1 cellular context compared by ENCODE assay signal in the genomic region with DNA sequence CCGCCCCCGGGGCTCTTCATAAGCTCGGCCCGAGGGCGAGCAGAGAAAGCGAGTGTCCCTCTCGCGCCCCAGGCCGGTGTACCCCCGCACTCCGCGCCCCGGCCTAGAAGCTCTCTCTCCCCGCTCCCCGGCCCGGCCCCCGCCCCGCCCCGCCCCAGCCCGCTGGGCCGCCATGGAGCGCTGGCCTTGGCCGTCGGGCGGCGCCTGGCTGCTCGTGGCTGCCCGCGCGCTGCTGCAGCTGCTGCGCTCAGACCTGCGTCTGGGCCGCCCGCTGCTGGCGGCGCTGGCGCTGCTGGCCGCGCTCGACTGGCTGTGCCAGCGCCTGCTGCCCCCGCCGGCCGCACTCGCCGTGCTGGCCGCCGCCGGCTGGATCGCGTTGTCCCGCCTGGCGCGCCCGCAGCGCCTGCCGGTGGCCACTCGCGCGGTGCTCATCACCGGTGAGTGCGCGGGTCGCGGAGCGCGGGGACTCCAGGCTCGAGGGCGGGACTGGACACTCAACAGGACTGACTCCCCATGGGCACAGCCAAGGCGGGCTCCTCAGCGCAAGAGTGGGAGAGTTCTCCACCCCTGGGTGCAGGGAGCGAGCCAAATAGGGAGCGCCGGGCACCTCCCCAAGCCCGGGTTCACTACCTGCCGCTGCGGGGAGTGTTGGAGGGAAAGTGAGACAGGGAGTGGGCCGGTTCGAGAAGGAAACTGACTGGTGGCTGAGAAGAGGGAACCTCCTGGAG.
TF ChIP-seq lines count a peak whose summit lies in the region.

A gene (plus strand): TSS at position 45 of the 728 bp plus-strand sequence. CDS start 128 bp downstream, at position 173.

TF ChIP-seq in HepG2, 621 proteins besides CTCF, POLR2A, EP300 and RAD21 (continued from another document and continues in another):
- TF ChIP-seq, protein P1, sequence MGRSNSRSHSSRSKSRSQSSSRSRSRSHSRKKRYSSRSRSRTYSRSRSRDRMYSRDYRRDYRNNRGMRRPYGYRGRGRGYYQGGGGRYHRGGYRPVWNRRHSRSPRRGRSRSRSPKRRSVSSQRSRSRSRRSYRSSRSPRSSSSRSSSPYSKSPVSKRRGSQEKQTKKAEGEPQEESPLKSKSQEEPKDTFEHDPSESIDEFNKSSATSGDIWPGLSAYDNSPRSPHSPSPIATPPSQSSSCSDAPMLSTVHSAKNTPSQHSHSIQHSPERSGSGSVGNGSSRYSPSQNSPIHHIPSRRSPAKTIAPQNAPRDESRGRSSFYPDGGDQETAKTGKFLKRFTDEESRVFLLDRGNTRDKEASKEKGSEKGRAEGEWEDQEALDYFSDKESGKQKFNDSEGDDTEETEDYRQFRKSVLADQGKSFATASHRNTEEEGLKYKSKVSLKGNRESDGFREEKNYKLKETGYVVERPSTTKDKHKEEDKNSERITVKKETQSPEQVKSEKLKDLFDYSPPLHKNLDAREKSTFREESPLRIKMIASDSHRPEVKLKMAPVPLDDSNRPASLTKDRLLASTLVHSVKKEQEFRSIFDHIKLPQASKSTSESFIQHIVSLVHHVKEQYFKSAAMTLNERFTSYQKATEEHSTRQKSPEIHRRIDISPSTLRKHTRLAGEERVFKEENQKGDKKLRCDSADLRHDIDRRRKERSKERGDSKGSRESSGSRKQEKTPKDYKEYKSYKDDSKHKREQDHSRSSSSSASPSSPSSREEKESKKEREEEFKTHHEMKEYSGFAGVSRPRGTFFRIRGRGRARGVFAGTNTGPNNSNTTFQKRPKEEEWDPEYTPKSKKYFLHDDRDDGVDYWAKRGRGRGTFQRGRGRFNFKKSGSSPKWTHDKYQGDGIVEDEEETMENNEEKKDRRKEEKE (IDR thresholded peaks at IDR 0.05), result no peak
- TF ChIP-seq, protein P2, sequence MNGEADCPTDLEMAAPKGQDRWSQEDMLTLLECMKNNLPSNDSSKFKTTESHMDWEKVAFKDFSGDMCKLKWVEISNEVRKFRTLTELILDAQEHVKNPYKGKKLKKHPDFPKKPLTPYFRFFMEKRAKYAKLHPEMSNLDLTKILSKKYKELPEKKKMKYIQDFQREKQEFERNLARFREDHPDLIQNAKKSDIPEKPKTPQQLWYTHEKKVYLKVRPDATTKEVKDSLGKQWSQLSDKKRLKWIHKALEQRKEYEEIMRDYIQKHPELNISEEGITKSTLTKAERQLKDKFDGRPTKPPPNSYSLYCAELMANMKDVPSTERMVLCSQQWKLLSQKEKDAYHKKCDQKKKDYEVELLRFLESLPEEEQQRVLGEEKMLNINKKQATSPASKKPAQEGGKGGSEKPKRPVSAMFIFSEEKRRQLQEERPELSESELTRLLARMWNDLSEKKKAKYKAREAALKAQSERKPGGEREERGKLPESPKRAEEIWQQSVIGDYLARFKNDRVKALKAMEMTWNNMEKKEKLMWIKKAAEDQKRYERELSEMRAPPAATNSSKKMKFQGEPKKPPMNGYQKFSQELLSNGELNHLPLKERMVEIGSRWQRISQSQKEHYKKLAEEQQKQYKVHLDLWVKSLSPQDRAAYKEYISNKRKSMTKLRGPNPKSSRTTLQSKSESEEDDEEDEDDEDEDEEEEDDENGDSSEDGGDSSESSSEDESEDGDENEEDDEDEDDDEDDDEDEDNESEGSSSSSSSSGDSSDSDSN (CRISPR knock-in tag; IDR thresholded peaks at IDR 0.05), result peak; percentile 44
- TF ChIP-seq DNMT1 (CRISPR knock-in tag; IDR thresholded peaks at IDR 0.05) (0 out of 2 replicates have a peak, but pooled peaks have one; percentile 33), SCMH1 (CRISPR knock-in tag; IDR thresholded peaks at IDR 0.05; ENCODE audit: borderline replicate concordance) (no peak), ATF7-NPFF (CRISPR knock-in tag; IDR thresholded peaks at IDR 0.05; ENCODE audit: low read depth) (0 out of 2 replicates have a peak, but pooled peaks have one; percentile 39), NR2C2 (CRISPR knock-in tag; IDR thresholded peaks at IDR 0.05; ENCODE audit: borderline replicate concordance) (no peak), FOXC1 (CRISPR knock-in tag; IDR thresholded peaks at IDR 0.05; ENCODE audit: borderline replicate concordance) (peak; percentile 41; the same call in 1 of the 2 replicates), ELF4 (CRISPR knock-in tag; IDR thresholded peaks at IDR 0.05; ENCODE audit: borderline replicate concordance) (no peak), SIN3B (IDR thresholded peaks at IDR 0.05; ENCODE audit: low read length) (no peak), GATA4 (IDR thresholded peaks at IDR 0.05; ENCODE audit: borderline replicate concordance, low read depth) (no peak; the same call in none of the 2 replicates), ZFYVE20 (CRISPR knock-in tag; IDR thresholded peaks at IDR 0.05; ENCODE audit: borderline replicate concordance, low read depth) (peak; percentile 60; the same call in 1 of the 2 replicates), MIER2 (CRISPR knock-in tag; IDR thresholded peaks at IDR 0.05) (no peak), RBFOX2 (IDR thresholded peaks at IDR 0.05; ENCODE audit: low read depth, low read length) (peak; percentile 58), ZNF282 (IDR thresholded peaks at IDR 0.05; ENCODE audit: partially characterized antibody) (no peak), IRF2 (CRISPR knock-in tag; IDR thresholded peaks at IDR 0.05) (no peak), ZNF746 (CRISPR knock-in tag; IDR thresholded peaks at IDR 0.05) (peak; percentile 32; the same call in 1 of the 2 replicates), SKI (IDR thresholded peaks at IDR 0.05; ENCODE audit: partially characterized antibody) (peak; percentile 90), FOXA3 (CRISPR knock-in tag; IDR thresholded peaks at IDR 0.05) (no peak), REPIN1 (CRISPR knock-in tag; IDR thresholded peaks at IDR 0.05; ENCODE audit: borderline replicate concordance, low read depth) (peak; percentile 8; the same call in 1 of the 2 replicates), ZNF674 (CRISPR knock-in tag; IDR thresholded peaks at IDR 0.05; ENCODE audit: low read depth) (no peak), ZNF562 (CRISPR knock-in tag; IDR thresholded peaks at IDR 0.05; ENCODE audit: borderline replicate concordance) (no peak), TOPORS (CRISPR knock-in tag; IDR thresholded peaks at IDR 0.05) (no peak), HOXA7 (CRISPR knock-in tag; IDR thresholded peaks at IDR 0.05) (no peak), HNRNPL (IDR thresholded peaks at IDR 0.05; ENCODE audit: low read depth, low read length) (peak; percentile 41; the same call in 1 of the 2 replicates), THAP11 (CRISPR knock-in tag; IDR thresholded peaks at IDR 0.05) (0 out of 2 replicates have a peak, but pooled peaks have one; percentile 6), AGO2 (optimal IDR thresholded peaks at IDR 0.05; ENCODE audit: low read depth, low read length) (peak; percentile 76), SRSF4 (IDR thresholded peaks at IDR 0.05; ENCODE audit: low read depth, low read length, poor library complexity, severe bottlenecking) (no peak), DR1 (CRISPR knock-in tag; IDR thresholded peaks at IDR 0.05) (0 out of 2 replicates have a peak, but pooled peaks have one; percentile 7), PLRG1 (conservative IDR thresholded peaks at IDR 0.05) (no peak), ZFP90 (CRISPR knock-in tag; IDR thresholded peaks at IDR 0.05; ENCODE audit: borderline replicate concordance) (0 out of 2 replicates have a peak, but pooled peaks have one; percentile 31), POLR2AphosphoS5 (IDR thresholded peaks at IDR 0.05; ENCODE audit: low read depth, low read length) (peak; percentile 60; the same call in 1 of the 2 replicates), MYC (CRISPR knock-in tag; IDR thresholded peaks at IDR 0.05; ENCODE audit: borderline replicate concordance) (no peak), ZNF136 (CRISPR knock-in tag; IDR thresholded peaks at IDR 0.05; ENCODE audit: low read depth) (no peak), ATF7 (IDR thresholded peaks at IDR 0.05) (no peak), ATF7 (CRISPR knock-in tag; IDR thresholded peaks at IDR 0.05) (no peak), ZNF230 (CRISPR knock-in tag; IDR thresholded peaks at IDR 0.05) (0 out of 2 replicates have a peak, but pooled peaks have one; percentile 22), ZNF143 (CRISPR knock-in tag; IDR thresholded peaks at IDR 0.05) (peak; percentile 31; the same call in 1 of the 2 replicates), ZNF761 (CRISPR knock-in tag; conservative IDR thresholded peaks at IDR 0.05) (no peak), ZSCAN20 (CRISPR knock-in tag; IDR thresholded peaks at IDR 0.05; ENCODE audit: borderline replicate concordance) (no peak), SP2 (CRISPR knock-in tag; IDR thresholded peaks at IDR 0.05) (no peak), ZMYM2 (CRISPR knock-in tag; IDR thresholded peaks at IDR 0.05) (no peak), ZNF713 (CRISPR knock-in tag; IDR thresholded peaks at IDR 0.05) (no peak), CBX5 (CRISPR knock-in tag; IDR thresholded peaks at IDR 0.05; ENCODE audit: borderline replicate concordance) (no peak), GZF1 (CRISPR knock-in tag; IDR thresholded peaks at IDR 0.05) (no peak), MEF2D (CRISPR knock-in tag; IDR thresholded peaks at IDR 0.05) (no peak), ZNF563 (CRISPR knock-in tag; IDR thresholded peaks at IDR 0.05) (peak; percentile 53; the same call in 1 of the 2 replicates), ZNF878 (CRISPR knock-in tag; IDR thresholded peaks at IDR 0.05) (0 out of 2 replicates have a peak, but pooled peaks have one; percentile 3)
- TF ChIP-seq, protein P3, sequence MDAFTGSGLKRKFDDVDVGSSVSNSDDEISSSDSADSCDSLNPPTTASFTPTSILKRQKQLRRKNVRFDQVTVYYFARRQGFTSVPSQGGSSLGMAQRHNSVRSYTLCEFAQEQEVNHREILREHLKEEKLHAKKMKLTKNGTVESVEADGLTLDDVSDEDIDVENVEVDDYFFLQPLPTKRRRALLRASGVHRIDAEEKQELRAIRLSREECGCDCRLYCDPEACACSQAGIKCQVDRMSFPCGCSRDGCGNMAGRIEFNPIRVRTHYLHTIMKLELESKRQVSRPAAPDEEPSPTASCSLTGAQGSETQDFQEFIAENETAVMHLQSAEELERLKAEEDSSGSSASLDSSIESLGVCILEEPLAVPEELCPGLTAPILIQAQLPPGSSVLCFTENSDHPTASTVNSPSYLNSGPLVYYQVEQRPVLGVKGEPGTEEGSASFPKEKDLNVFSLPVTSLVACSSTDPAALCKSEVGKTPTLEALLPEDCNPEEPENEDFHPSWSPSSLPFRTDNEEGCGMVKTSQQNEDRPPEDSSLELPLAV (CRISPR knock-in tag; conservative IDR thresholded peaks at IDR 0.05; ENCODE audit: low read depth), result no peak
- TF ChIP-seq, protein P4, sequence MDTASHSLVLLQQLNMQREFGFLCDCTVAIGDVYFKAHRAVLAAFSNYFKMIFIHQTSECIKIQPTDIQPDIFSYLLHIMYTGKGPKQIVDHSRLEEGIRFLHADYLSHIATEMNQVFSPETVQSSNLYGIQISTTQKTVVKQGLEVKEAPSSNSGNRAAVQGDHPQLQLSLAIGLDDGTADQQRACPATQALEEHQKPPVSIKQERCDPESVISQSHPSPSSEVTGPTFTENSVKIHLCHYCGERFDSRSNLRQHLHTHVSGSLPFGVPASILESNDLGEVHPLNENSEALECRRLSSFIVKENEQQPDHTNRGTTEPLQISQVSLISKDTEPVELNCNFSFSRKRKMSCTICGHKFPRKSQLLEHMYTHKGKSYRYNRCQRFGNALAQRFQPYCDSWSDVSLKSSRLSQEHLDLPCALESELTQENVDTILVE (CRISPR knock-in tag; IDR thresholded peaks at IDR 0.05), result no peak
- TF ChIP-seq, protein P5, sequence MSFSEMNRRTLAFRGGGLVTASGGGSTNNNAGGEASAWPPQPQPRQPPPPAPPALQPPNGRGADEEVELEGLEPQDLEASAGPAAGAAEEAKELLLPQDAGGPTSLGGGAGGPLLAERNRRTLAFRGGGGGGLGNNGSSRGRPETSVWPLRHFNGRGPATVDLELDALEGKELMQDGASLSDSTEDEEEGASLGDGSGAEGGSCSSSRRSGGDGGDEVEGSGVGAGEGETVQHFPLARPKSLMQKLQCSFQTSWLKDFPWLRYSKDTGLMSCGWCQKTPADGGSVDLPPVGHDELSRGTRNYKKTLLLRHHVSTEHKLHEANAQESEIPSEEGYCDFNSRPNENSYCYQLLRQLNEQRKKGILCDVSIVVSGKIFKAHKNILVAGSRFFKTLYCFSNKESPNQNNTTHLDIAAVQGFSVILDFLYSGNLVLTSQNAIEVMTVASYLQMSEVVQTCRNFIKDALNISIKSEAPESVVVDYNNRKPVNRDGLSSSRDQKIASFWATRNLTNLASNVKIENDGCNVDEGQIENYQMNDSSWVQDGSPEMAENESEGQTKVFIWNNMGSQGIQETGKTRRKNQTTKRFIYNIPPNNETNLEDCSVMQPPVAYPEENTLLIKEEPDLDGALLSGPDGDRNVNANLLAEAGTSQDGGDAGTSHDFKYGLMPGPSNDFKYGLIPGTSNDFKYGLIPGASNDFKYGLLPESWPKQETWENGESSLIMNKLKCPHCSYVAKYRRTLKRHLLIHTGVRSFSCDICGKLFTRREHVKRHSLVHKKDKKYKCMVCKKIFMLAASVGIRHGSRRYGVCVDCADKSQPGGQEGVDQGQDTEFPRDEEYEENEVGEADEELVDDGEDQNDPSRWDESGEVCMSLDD (CRISPR knock-in tag; IDR thresholded peaks at IDR 0.05; ENCODE audit: borderline replicate concordance), result peak; percentile 51; the same call in 1 of the 2 replicates
- TF ChIP-seq, protein P6, sequence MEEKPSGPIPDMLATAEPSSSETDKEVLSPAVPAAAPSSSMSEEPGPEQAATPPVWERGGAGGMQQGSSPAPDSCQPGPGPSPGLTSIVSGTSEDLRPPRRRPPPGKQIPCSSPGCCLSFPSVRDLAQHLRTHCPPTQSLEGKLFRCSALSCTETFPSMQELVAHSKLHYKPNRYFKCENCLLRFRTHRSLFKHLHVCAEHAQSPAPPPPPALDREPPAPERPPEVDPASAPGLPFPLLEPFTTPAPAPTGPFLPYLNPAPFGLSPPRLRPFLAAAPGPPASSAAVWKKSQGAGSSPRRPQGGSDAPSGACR (CRISPR knock-in tag; IDR thresholded peaks at IDR 0.05), result no peak
- TF ChIP-seq, protein P7, sequence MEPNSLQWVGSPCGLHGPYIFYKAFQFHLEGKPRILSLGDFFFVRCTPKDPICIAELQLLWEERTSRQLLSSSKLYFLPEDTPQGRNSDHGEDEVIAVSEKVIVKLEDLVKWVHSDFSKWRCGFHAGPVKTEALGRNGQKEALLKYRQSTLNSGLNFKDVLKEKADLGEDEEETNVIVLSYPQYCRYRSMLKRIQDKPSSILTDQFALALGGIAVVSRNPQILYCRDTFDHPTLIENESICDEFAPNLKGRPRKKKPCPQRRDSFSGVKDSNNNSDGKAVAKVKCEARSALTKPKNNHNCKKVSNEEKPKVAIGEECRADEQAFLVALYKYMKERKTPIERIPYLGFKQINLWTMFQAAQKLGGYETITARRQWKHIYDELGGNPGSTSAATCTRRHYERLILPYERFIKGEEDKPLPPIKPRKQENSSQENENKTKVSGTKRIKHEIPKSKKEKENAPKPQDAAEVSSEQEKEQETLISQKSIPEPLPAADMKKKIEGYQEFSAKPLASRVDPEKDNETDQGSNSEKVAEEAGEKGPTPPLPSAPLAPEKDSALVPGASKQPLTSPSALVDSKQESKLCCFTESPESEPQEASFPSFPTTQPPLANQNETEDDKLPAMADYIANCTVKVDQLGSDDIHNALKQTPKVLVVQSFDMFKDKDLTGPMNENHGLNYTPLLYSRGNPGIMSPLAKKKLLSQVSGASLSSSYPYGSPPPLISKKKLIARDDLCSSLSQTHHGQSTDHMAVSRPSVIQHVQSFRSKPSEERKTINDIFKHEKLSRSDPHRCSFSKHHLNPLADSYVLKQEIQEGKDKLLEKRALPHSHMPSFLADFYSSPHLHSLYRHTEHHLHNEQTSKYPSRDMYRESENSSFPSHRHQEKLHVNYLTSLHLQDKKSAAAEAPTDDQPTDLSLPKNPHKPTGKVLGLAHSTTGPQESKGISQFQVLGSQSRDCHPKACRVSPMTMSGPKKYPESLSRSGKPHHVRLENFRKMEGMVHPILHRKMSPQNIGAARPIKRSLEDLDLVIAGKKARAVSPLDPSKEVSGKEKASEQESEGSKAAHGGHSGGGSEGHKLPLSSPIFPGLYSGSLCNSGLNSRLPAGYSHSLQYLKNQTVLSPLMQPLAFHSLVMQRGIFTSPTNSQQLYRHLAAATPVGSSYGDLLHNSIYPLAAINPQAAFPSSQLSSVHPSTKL (CRISPR knock-in tag; IDR thresholded peaks at IDR 0.05), result no peak
